Comparison of ENCODE assay signal across 21 cellular contexts in genomic region chr1:2284932-2285331, GRCh38. TPM values are rescaled to one million over a fixed set of nuclear protein-coding genes. Genes with fewer than 3 reads are reported as not detected.
A peak's percentile ranks its signal among the peaks of the same experiment; 100 is the strongest.
DNase-seq lines count a peak whose midpoint lies in the region; ATAC-seq and TF ChIP-seq lines count a peak whose summit lies in the region.
"Had no signal": no experiment of that assay in that cellular context is flagged by ENCODE, and none has a peak within 500 bp of the region (broad histone marks: within the 10 kb centered on the region; RNA-seq: fewer than 3 reads in every experiment).

No MANE protein-coding gene starts in this region.

- H2BK5ac ChIP-seq in neuronal stem cell (ENCODE audit: low read length) = peak overlapping the region; percentile 75

- CTCF ChIA-PET in RWPE1 (lab: Yijun Ruan, JAX) = interaction anchor here (0.6 kb wide), 1 partner anchor 1009 kb away, joined by 5 read pairs; no protein-coding TSS in a partner anchor

- no peak overlapping the region for H2BK15ac ChIP-seq in neuronal stem cell (ENCODE audit: low read length)

- no peak overlapping the region for H3K9ac ChIP-seq in neuronal stem cell (ENCODE audit: low read depth, low read length, poor library complexity)

- H3K4me1 ChIP-seq in hepatocyte (ENCODE audit: insufficient read depth) (peaks cover 5% of the 10 kb centered on the region), neuronal stem cell (ENCODE audit: control insufficient read depth in 2 of 2, insufficient read depth in 1 of 2, low read depth in 1 of 2, low read length in 2 of 2) (peaks cover under 1 to 25% of the 10 kb centered on the region in 2 donors)
- H3K4me1 ChIP-seq: HAP-1 had no signal

- TF ChIP-seq CTCF in RWPE1 (conservative IDR thresholded peaks at IDR 0.05; ENCODE audit: low read depth) (no peak), hepatocyte (IDR thresholded peaks at IDR 0.05; ENCODE audit: poor library complexity) (no peak)

- H3K27me3 ChIP-seq in hepatocyte (no peaks in the 10 kb centered on the region), neuronal stem cell (ENCODE audit: control insufficient read depth in 3 of 3, insufficient read depth in 3 of 3, low read depth in 1 of 3, low read length in 3 of 3) (no peaks in the 10 kb centered on the region)
- H3K27me3 ChIP-seq: dorsolateral prefrontal cortex had no signal

- no peak overlapping the region for H3K14ac ChIP-seq in neuronal stem cell (ENCODE audit: low read length)

- H3K79me1 ChIP-seq in neuronal stem cell (ENCODE audit: low read depth, low read length) = peaks cover 32% of the 10 kb centered on the region

- POLR2A ChIA-PET in RWPE1 (lab: Yijun Ruan, JAX; ENCODE audit: low non-redundant PET) = no interaction called here

- H2BK120ac ChIP-seq in neuronal stem cell (ENCODE audit: low read depth, low read length) = peak overlapping the region; percentile 81

- DNase-seq in G401 (ENCODE audit: low spot score) = peak; percentile 95
- DNase-seq in RWPE1 (ENCODE audit: low spot score) = no peak
- DNase-seq in hepatocyte (ENCODE audit: low spot score) = peak; percentile 38
- no peak for DNase-seq in neuronal stem cell (ENCODE audit: low spot score)
- DNase-seq in NCI-H2081 (lab: John Stamatoyannopoulos, UW) = no peak
- DNase-seq: activated CD4-positive, alpha-beta T cell treated with anti-CD3 and anti-CD28 coated beads for 1 hour; activated naive CD4-positive, alpha-beta T cell treated with Interleukin-2 at 50 U/mL for 16 hours; activated T-cell treated with anti-CD3 and anti-CD28 coated beads, Interleukin-2, amount 50 U/mL, for 48 hours; foreskin fibroblast; KBM-7; MM.1S; NCI-H1436; NCI-H2171 treated with DMSO at 0.1 percent for 48 hours; stimulated activated CD4-positive, alpha-beta T cell treated with anti-CD3 and anti-CD28 coated beads, Interleukin-1b, Interleukin-23, amount 100 ng/mL, for 48 hours; SW 1271 had no signal

- H2AFZ ChIP-seq in hepatocyte = no peak overlapping the region
- H2AFZ ChIP-seq in neuronal stem cell (ENCODE audit: low read length) = no peak overlapping the region

- peaks cover 50% of the 10 kb centered on the region for H4K20me1 ChIP-seq in hepatocyte (ENCODE audit: insufficient read depth, poor library complexity, severe bottlenecking)

- no peak overlapping the region for H3K4me3 ChIP-seq in hepatocyte
- no peak overlapping the region for H3K4me3 ChIP-seq in neuronal stem cell (ENCODE audit: low read length in 2 of 2)
- H3K4me3 ChIP-seq: dorsolateral prefrontal cortex, HAP-1 had no signal

- ATAC-seq in HG03159 (IDR thresholded peaks at IDR 0.05; ENCODE audit: unreplicated experiment) = no peak
- ATAC-seq in GM18505 (IDR thresholded peaks at IDR 0.05; ENCODE audit: unreplicated experiment) = no peak
- no peak for ATAC-seq in HG02610 (IDR thresholded peaks at IDR 0.05; ENCODE audit: unreplicated experiment)

- TF ChIP-seq POLR2A in GM18505 (IDR thresholded peaks at IDR 0.05; ENCODE audit: borderline replicate concordance, extremely low read depth, insufficient read depth, insufficient read length) = no peak

- H3K9me3 ChIP-seq in hepatocyte (ENCODE audit: low read depth) (no peaks in the 10 kb centered on the region), neuronal stem cell (replicated peaks in 1 of 2; ENCODE audit: control insufficient read depth in 2 of 2, insufficient read depth in 1 of 2, low read depth in 1 of 2, low read length in 2 of 2) (no peaks in the 10 kb centered on the region)
- H3K9me3 ChIP-seq: HAP-1 had no signal

- H3K79me2 ChIP-seq in hepatocyte = peaks cover 79% of the 10 kb centered on the region

- H4K8ac ChIP-seq in neuronal stem cell (ENCODE audit: low read depth, low read length) = no peak overlapping the region

- H3K9me2 ChIP-seq in hepatocyte (replicated peaks; ENCODE audit: insufficient read depth) = no peaks in the 10 kb centered on the region

- H3K36me3 ChIP-seq in hepatocyte (replicated peaks; ENCODE audit: insufficient read depth, low read depth) (no peaks in the 10 kb centered on the region), neuronal stem cell (replicated peaks in 1 of 2; ENCODE audit: control insufficient read depth in 2 of 2, insufficient read depth in 2 of 2, low read length in 2 of 2) (peaks cover 0 to 27% of the 10 kb centered on the region in 2 donors)
- H3K36me3 ChIP-seq: HAP-1 had no signal

- no peak overlapping the region for H3K23ac ChIP-seq in neuronal stem cell (ENCODE audit: low read depth, low read length, poor library complexity)

- no peak overlapping the region for H2BK12ac ChIP-seq in neuronal stem cell (ENCODE audit: low read length)

- no peak overlapping the region for H3K4me2 ChIP-seq in hepatocyte
- H3K4me2 ChIP-seq in neuronal stem cell (ENCODE audit: insufficient read depth, low read length, poor library complexity, severe bottlenecking) = no peak overlapping the region

- in situ Hi-C loops in G401 (cut with HindIII; ENCODE audit: low sequenced_read_pairs) = no loop called here

- no peak overlapping the region for H4K91ac ChIP-seq in neuronal stem cell (ENCODE audit: low read depth, low read length, poor library complexity)

- peak overlapping the region; percentile 79 for H2AK5ac ChIP-seq in neuronal stem cell (ENCODE audit: low read depth, low read length)

- no peak overlapping the region for H3K4ac ChIP-seq in neuronal stem cell (ENCODE audit: low read length)

- WGBS in hepatocyte (ENCODE audit: low lambda C conversion rate, missing lambda C conversion rate) = 90% methylated on average over 9 of the region's 9 CpGs
- no CpG with 5 or more reads among the region's 9 CpGs for WGBS in neuronal stem cell (ENCODE audit: extremely low coverage in 2 of 2, insufficient read length in 2 of 2, insufficient replicate concordance in 1 of 2), 2 donors

- no peak overlapping the region for H3K18ac ChIP-seq in neuronal stem cell (ENCODE audit: low read length)

- H3K27ac ChIP-seq in RWPE1 (peak overlapping the region; percentile 48), hepatocyte (peak overlapping the region; percentile 51), neuronal stem cell (replicated peaks; ENCODE audit: low read length) (no peak overlapping the region)
- H3K27ac ChIP-seq: epithelial cell of prostate had no signal

RNA-seq across cellular contexts. Expression of gene SKI, which starts 56.8 kb away (rescaled TPM):
- total RNA-seq in G401 (2014; rRNA removed; shearing (Covaris generic)) = 5.8 and 15.2 TPM in 2 replicates
- total RNA-seq in hepatocyte = 17.1 and 21.9 TPM in 2 replicates
- polyA plus RNA-seq in hepatocyte = 5.1 and 6.9 TPM in 2 replicates
- polyA plus RNA-seq in neuronal stem cell (2013, experiment 1 of 2) = 37.5 TPM
- 41.3 TPM for polyA plus RNA-seq in neuronal stem cell (2013, experiment 2 of 2)

Comparison
In these comparisons a context has a peak if more than half of its experiments do, and no peak if none do; other contexts are left out.
1. DNase-seq: peak in G401 (single experiment) and hepatocyte (single experiment); none in RWPE1 (single experiment), neuronal stem cell (single experiment) and NCI-H2081 (0 of 2).